In the genomic region with DNA sequence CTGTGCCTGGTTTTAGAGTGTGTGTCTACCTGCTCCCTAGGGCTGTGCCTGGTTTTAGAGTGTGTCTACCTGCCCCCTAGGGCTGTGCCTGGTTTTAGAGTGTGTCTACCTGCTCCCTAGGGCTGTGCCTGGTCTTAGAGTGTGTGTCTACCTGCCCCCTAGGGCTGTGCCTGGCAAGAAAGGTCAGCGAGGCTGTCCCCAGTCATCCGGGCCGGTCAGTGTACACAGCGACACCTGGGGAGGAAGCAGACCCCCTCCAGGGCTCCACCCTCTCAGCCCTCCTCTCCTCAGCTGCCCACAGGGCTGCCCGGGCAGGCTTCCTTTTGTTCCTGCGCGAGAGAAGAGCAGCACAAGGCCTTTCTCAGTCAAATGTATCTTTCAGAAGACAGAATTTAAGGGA, we compare ENCODE assay signal across 1 cellular context.
TF ChIP-seq lines count a peak whose summit lies in the region.

No MANE protein-coding gene starts in this region.

TF ChIP-seq in HepG2, 621 proteins besides CTCF, POLR2A, EP300 and RAD21:
- TF ChIP-seq FOXA1 (IDR thresholded peaks at IDR 0.05) (no peak), FOXA1 (CRISPR knock-in tag; IDR thresholded peaks at IDR 0.05) (0 out of 2 replicates have a peak, but pooled peaks have one; percentile 38), SPEN (CRISPR knock-in tag; IDR thresholded peaks at IDR 0.05; ENCODE audit: low read depth) (no peak), SAP130 (CRISPR knock-in tag; IDR thresholded peaks at IDR 0.05; ENCODE audit: low read depth) (0 out of 2 replicates have a peak, but pooled peaks have one; percentile 29), SNAPC2 (CRISPR knock-in tag; IDR thresholded peaks at IDR 0.05) (no peak), BHLHE40 (IDR thresholded peaks at IDR 0.05; ENCODE audit: low read length) (no peak), ZBTB37 (CRISPR knock-in tag; IDR thresholded peaks at IDR 0.05) (no peak), ZNF230 (CRISPR knock-in tag; IDR thresholded peaks at IDR 0.05) (no peak), GABPB1 (CRISPR knock-in tag; IDR thresholded peaks at IDR 0.05) (peak; percentile 28; the same call in 1 of the 2 replicates), ZNF251 (CRISPR knock-in tag; IDR thresholded peaks at IDR 0.05) (no peak), ZNF34 (CRISPR knock-in tag; IDR thresholded peaks at IDR 0.05; ENCODE audit: borderline replicate concordance) (no peak), RFXAP (CRISPR knock-in tag; IDR thresholded peaks at IDR 0.05; ENCODE audit: borderline replicate concordance) (no peak), EZH2 (conservative IDR thresholded peaks at IDR 0.05; ENCODE audit: low read depth, low read length) (no peak), HDAC2 (CRISPR knock-in tag; IDR thresholded peaks at IDR 0.05) (no peak), ZNF556 (CRISPR knock-in tag; IDR thresholded peaks at IDR 0.05; ENCODE audit: borderline replicate concordance) (no peak), ZNF709 (CRISPR knock-in tag; IDR thresholded peaks at IDR 0.05) (no peak), ETV5 (CRISPR knock-in tag; IDR thresholded peaks at IDR 0.05; ENCODE audit: borderline replicate concordance) (peak; percentile 24; the same call in 1 of the 2 replicates), PATZ1 (CRISPR knock-in tag; IDR thresholded peaks at IDR 0.05) (peak; percentile 56), NR2F6 (IDR thresholded peaks at IDR 0.05) (no peak), NR2F6 (CRISPR knock-in tag; IDR thresholded peaks at IDR 0.05) (peak; percentile 51; the same call in 1 of the 2 replicates), HOXA7 (CRISPR knock-in tag; IDR thresholded peaks at IDR 0.05) (no peak), TBX2 (CRISPR knock-in tag; IDR thresholded peaks at IDR 0.05; ENCODE audit: borderline replicate concordance) (peak; percentile 18; the same call in 1 of the 2 replicates), SP5 (CRISPR knock-in tag; IDR thresholded peaks at IDR 0.05; ENCODE audit: borderline replicate concordance, low read depth) (peak; percentile 51), TFAP4 (IDR thresholded peaks at IDR 0.05; ENCODE audit: borderline replicate concordance, low read depth) (peak; percentile 30; the same call in 1 of the 2 replicates)
- TF ChIP-seq, protein P1, sequence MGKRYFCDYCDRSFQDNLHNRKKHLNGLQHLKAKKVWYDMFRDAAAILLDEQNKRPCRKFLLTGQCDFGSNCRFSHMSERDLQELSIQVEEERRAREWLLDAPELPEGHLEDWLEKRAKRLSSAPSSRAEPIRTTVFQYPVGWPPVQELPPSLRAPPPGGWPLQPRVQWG (CRISPR knock-in tag; IDR thresholded peaks at IDR 0.05; ENCODE audit: borderline replicate concordance, low read depth): no peak
- TF ChIP-seq, protein P2, sequence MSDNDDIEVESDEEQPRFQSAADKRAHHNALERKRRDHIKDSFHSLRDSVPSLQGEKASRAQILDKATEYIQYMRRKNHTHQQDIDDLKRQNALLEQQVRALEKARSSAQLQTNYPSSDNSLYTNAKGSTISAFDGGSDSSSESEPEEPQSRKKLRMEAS (IDR thresholded peaks at IDR 0.05): no peak
- TF ChIP-seq, protein P3, sequence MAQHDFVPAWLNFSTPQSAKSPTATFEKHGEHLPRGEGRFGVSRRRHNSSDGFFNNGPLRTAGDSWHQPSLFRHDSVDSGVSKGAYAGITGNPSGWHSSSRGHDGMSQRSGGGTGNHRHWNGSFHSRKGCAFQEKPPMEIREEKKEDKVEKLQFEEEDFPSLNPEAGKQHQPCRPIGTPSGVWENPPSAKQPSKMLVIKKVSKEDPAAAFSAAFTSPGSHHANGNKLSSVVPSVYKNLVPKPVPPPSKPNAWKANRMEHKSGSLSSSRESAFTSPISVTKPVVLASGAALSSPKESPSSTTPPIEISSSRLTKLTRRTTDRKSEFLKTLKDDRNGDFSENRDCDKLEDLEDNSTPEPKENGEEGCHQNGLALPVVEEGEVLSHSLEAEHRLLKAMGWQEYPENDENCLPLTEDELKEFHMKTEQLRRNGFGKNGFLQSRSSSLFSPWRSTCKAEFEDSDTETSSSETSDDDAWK (CRISPR knock-in tag; IDR thresholded peaks at IDR 0.05): no peak
- TF ChIP-seq, protein P4, sequence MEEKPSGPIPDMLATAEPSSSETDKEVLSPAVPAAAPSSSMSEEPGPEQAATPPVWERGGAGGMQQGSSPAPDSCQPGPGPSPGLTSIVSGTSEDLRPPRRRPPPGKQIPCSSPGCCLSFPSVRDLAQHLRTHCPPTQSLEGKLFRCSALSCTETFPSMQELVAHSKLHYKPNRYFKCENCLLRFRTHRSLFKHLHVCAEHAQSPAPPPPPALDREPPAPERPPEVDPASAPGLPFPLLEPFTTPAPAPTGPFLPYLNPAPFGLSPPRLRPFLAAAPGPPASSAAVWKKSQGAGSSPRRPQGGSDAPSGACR (CRISPR knock-in tag; IDR thresholded peaks at IDR 0.05): no peak
TF ChIP-seq in HepG2: peak in this region for 9.
